ENCODE assay signal across 16 cellular contexts in the genomic region with DNA sequence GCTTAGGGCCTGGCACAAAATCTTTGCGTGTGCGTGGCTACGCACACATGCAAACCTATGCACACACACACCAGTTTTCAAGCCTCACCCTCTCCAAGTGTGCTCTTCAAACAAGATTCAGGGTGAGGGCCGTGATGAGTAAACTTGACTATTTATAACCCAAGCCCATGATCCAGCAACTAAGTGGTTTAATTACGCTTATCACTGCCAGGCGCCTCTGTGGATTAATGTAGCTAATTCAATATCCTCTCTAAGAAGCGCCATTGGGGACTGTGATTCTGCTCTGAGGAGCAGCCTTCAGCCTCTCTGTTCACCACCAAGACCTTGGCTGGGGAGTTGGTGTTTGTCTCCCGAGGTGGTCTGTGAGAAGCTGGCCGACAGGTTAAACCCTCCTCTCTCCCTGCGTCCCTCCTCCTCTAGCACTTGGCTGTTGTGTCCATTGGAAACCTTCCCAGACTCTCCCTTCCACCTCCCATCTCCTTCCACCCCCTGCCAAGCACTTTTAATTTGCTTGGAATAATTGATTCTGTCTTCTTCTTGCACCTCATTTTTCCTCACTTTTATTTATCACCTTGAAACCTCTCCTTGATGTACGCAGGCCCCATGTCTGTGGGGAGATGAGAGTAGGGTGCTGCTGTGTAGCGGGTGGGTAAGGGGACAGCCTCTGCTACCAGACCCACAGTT.
DNase-seq lines count a peak whose midpoint lies in the region; TF ChIP-seq lines count a peak whose summit lies in the region.
"Had no signal": no experiment of that assay in that cellular context is flagged by ENCODE, and none has a peak within 500 bp of the region (broad histone marks: within the 10 kb centered on the region; RNA-seq: fewer than 3 reads in every experiment).

No MANE protein-coding gene starts in this region.

- H3K9me3 Mint-ChIP-seq in glutamatergic neuron (ENCODE audit: unreplicated experiment): peaks cover 2% of the 10 kb centered on the region
- H3K9me3 Mint-ChIP-seq: activated CD4-positive, alpha-beta memory T cell treated with anti-CD3 and anti-CD28 coated beads for 36 hours; activated naive CD4-positive, alpha-beta T cell treated with anti-CD3 and anti-CD28 coated beads for 36 hours; naive B cell; stimulated activated naive B cell treated with anti-CD40 and anti-IgM and Interleukin-4, amounts not matched to agents 10 μg/mL and 1 μg/mL and 100 μg/mL, for 72 hours had no signal

- peak overlapping the region; percentile 25 for H3K4me3 Mint-ChIP-seq in glutamatergic neuron (ENCODE audit: unreplicated experiment)
- H3K4me3 Mint-ChIP-seq: activated CD4-positive, alpha-beta memory T cell treated with anti-CD3 and anti-CD28 coated beads for 36 hours; activated naive CD4-positive, alpha-beta T cell treated with anti-CD3 and anti-CD28 coated beads for 36 hours; naive B cell; stimulated activated naive B cell treated with anti-CD40 and anti-IgM and Interleukin-4, amounts not matched to agents 10 μg/mL and 1 μg/mL and 100 μg/mL, for 72 hours had no signal

- H3K36me3 Mint-ChIP-seq in glutamatergic neuron (ENCODE audit: unreplicated experiment): no peaks in the 10 kb centered on the region
- H3K36me3 Mint-ChIP-seq: activated CD4-positive, alpha-beta memory T cell treated with anti-CD3 and anti-CD28 coated beads for 36 hours; naive B cell; stimulated activated naive B cell treated with anti-CD40 and anti-IgM and Interleukin-4, amounts not matched to agents 10 μg/mL and 1 μg/mL and 100 μg/mL, for 72 hours had no signal

- DNase-seq in COR-L47 (lab: John Stamatoyannopoulos, UW): peak; percentile 77
- peak; percentile 84 for DNase-seq in NCI-H1092 (lab: John Stamatoyannopoulos, UW)
- DNase-seq in NCI-H748 treated with DMSO at 0.1 percent for 48 hours (lab: John Stamatoyannopoulos, UW): peak; percentile 84
- no peak for DNase-seq in glutamatergic neuron
- DNase-seq in cortex of kidney (lab: John Stamatoyannopoulos, UW): no peak
- no peak for DNase-seq in ACHN
- no peak for DNase-seq in GM13976 (ENCODE audit: low spot score)
- no peak for DNase-seq in mucosa of gallbladder (ENCODE audit: low spot score)
- DNase-seq: activated CD4-positive, alpha-beta memory T cell treated with anti-CD3 and anti-CD28 coated beads for 36 hours; activated naive CD4-positive, alpha-beta T cell treated with anti-CD3 and anti-CD28 coated beads for 36 hours; Caco-2; cerebellar nuclear complex; effector CD8-positive, alpha-beta T cell; naive B cell; stimulated activated naive B cell treated with anti-CD40 and anti-IgM and Interleukin-4, amounts not matched to agents 10 μg/mL and 1 μg/mL and 100 μg/mL, for 72 hours; T-helper 1 cell had no signal

- H3K4me1 Mint-ChIP-seq in glutamatergic neuron (ENCODE audit: low read depth, unreplicated experiment): peaks cover 54% of the 10 kb centered on the region
- H3K4me1 Mint-ChIP-seq: naive B cell; stimulated activated naive B cell treated with anti-CD40 and anti-IgM and Interleukin-4, amounts not matched to agents 10 μg/mL and 1 μg/mL and 100 μg/mL, for 72 hours had no signal

- TF ChIP-seq CTCF in glutamatergic neuron (IDR thresholded peaks at IDR 0.05; ENCODE audit: partially characterized antibody, unreplicated experiment): no peak
- no peak for TF ChIP-seq CTCF in GM13976 (IDR thresholded peaks at IDR 0.05; ENCODE audit: borderline replicate concordance, control extremely low read depth, extremely low read depth, insufficient read depth, missing control alignments)

- H3K27ac Mint-ChIP-seq in glutamatergic neuron (ENCODE audit: unreplicated experiment): peak overlapping the region; percentile 40
- H3K27ac Mint-ChIP-seq: activated CD4-positive, alpha-beta memory T cell treated with anti-CD3 and anti-CD28 coated beads for 36 hours; activated naive CD4-positive, alpha-beta T cell treated with anti-CD3 and anti-CD28 coated beads for 36 hours; naive B cell; stimulated activated naive B cell treated with anti-CD40 and anti-IgM and Interleukin-4, amounts not matched to agents 10 μg/mL and 1 μg/mL and 100 μg/mL, for 72 hours had no signal

- peaks cover 3% of the 10 kb centered on the region for H3K27me3 Mint-ChIP-seq in glutamatergic neuron (ENCODE audit: unreplicated experiment)

- in situ Hi-C loops in ACHN (cut with HindIII; ENCODE audit: low pct_ligation_motif_present, low pct_unique_long_range_greater_than_20kb, low sequenced_read_pairs) (no loop called here), GM13976 (cut with MboI; ENCODE audit: low sequenced_read_pairs, unreplicated experiment) (no loop called here)

Comparison
In these comparisons a context has a peak if more than half of its experiments do, and no peak if none do; other contexts are left out.
1. DNase-seq: peak in COR-L47 (single experiment), NCI-H1092 (single experiment) and NCI-H748 treated with DMSO at 0.1 percent for 48 hours (single experiment); none in glutamatergic neuron (single experiment), cortex of kidney (single experiment), ACHN (single experiment), GM13976 (single experiment) and mucosa of gallbladder (single experiment).